ENCODE assay signal across 14 cellular contexts in the genomic region with DNA sequence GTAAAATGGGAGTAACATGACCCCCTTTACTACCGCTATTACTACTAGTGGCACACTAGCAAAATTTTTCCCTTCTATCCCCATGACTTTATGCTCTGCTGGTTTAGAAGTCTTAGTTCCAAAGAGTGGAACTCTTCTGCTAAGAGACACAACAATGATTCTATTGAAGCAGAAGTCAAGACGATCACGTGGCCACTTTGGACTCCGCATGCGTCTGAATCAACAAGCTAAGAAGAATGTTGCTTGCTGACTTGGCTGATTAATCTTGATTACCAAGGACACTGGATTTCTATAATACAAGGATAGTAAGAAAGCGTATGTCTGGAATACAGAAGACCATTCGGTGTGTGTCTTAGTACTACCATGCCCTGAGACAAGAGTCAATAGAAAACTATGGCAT.
A peak's percentile ranks its signal among the peaks of the same experiment; 100 is the strongest.
DNase-seq lines count a peak whose midpoint lies in the region; ATAC-seq lines count a peak whose summit lies in the region.
"Had no signal": no experiment of that assay in that cellular context is flagged by ENCODE, and none has a peak within 500 bp of the region (broad histone marks: within the 10 kb centered on the region; RNA-seq: fewer than 3 reads in every experiment).

No MANE protein-coding gene starts in this region.

- in situ Hi-C loops in SK-MEL-5 (cut with HindIII; ENCODE audit: low pct_unique_long_range_greater_than_20kb, low sequenced_read_pairs), result no loop called here

- no peak overlapping the region for H3K4me3 ChIP-seq in MG63
- H3K4me3 ChIP-seq: GM23338 had no signal

- H3K9me3 ChIP-seq in MG63, result peaks cover 2% of the 10 kb centered on the region; the same call in 1 of the 2 replicates
- H3K9me3 ChIP-seq: Caco-2 had no signal

- DNase-seq in COLO829 (ENCODE audit: low spot score) (peak; percentile 79), SK-MEL-5 (ENCODE audit: low read depth, low spot score) (peak; percentile 58), inferior parietal cortex (ENCODE audit: extremely low spot score) (peak; percentile 28), pons (ENCODE audit: low spot score) (peak; percentile 56), MG63 (no peak), NCI-H187 (lab: John Stamatoyannopoulos, UW) (no peak)
- DNase-seq: Caco-2; CD4-positive, alpha-beta memory T cell; DMS153; DND-41; H9 had no signal

- ATAC-seq in GM18517 (IDR thresholded peaks at IDR 0.05; ENCODE audit: unreplicated experiment), result no peak
- ATAC-seq: GM23338, HCT116 had no signal

- H3K27me3 ChIP-seq in MG63, result no peaks in the 10 kb centered on the region

- H3K36me3 ChIP-seq in MG63, result no peaks in the 10 kb centered on the region

Comparison
In these comparisons a context has a peak if more than half of its experiments do, and no peak if none do; other contexts are left out.
1. DNase-seq: peak in COLO829 (single experiment), SK-MEL-5 (single experiment), inferior parietal cortex (single experiment) and pons (single experiment); none in MG63 (single experiment) and NCI-H187 (0 of 2).